In genomic region chr12:38328306-38328938, GRCh38 we compare ENCODE assay signal across 8 cellular contexts. TPM values are rescaled to one million over a fixed set of nuclear protein-coding genes. Genes with fewer than 3 reads are reported as not detected.
DNase-seq lines count a peak whose midpoint lies in the region; FAIRE-seq and TF ChIP-seq lines count a peak whose summit lies in the region.
"Not testable (repeated sequence)": the region's sequence is repeated elsewhere in the genome, so short reads cannot be mapped to it uniquely, and the experiment has no call there.

No MANE protein-coding gene starts in this region.

- not testable (repeated sequence) for H3K27ac ChIP-seq in mammary epithelial cell (ENCODE audit: insufficient read depth, low read depth, low read length); cardiac muscle cell

- H3K4me3 ChIP-seq in NB4 (ENCODE audit: low read depth, low read length); mammary epithelial cell (replicated peaks in 1 of 3; ENCODE audit: insufficient read depth in 1 of 3, low read depth in 2 of 3, low read length in 3 of 3); cardiac muscle cell: not testable (repeated sequence)

- intact Hi-C loops in mammary epithelial cell (cut with micrococcal nuclease), result loop anchor here (2.0 to 10.0 kb wide), 2 partner anchors 436 to 944 kb away; no protein-coding TSS in a partner anchor

- H3K36me3 Mint-ChIP-seq in neural crest cell (ENCODE audit: low read depth), result not testable (repeated sequence)

- DNase-seq in A172 (ENCODE audit: low spot score) (peak; percentile 57), HEK293T (ENCODE audit: extremely low spot score) (peak; percentile 3), NB4 (ENCODE audit: low read depth) (peak; percentile 39), RKO (ENCODE audit: low spot score) (peak; percentile 49), cardiac muscle cell (ENCODE audit: low read depth in 1 of 2, low spot score in 1 of 2) (peak; percentile 37 to 53)
- DNase-seq in mammary epithelial cell; neural crest cell (ENCODE audit: low read depth, low spot score): not testable (repeated sequence)

- POLR2A ChIA-PET in HEK293T (lab: Yijun Ruan, JAX), result not testable (repeated sequence)

- not testable (repeated sequence) for H3K27me3 ChIP-seq in mammary epithelial cell (ENCODE audit: insufficient read depth, low read length); cardiac muscle cell

- H3K79me2 ChIP-seq in mammary epithelial cell (ENCODE audit: insufficient read depth, low read length), result not testable (repeated sequence)

- not testable (repeated sequence) for TF ChIP-seq POLR2A in NB4 (IDR thresholded peaks at IDR 0.05; ENCODE audit: extremely low read depth, insufficient read length)

- H3K27me3 Mint-ChIP-seq in neural crest cell (ENCODE audit: low read depth), result not testable (repeated sequence)

- in situ Hi-C loops in mammary epithelial cell (cut with MboI; ENCODE audit: low sequenced_read_pairs in 2 of 2), result loop anchor here in 1 of 2 donors (25.0 kb wide), 2 partner anchors 584 to 784 kb away; partner anchors contain the start of gene CPNE8

- TF ChIP-seq CTCF in NB4 (IDR thresholded peaks at IDR 0.05; ENCODE audit: low read depth, low read length) (peak; percentile 22), mammary epithelial cell (conservative IDR thresholded peaks at IDR 0.05 in 1 of 2, IDR thresholded peaks at IDR 0.05 in 1 of 2; ENCODE audit: extremely low read depth in 1 of 2, insufficient read depth in 1 of 2, low read depth in 1 of 2, low read length in 2 of 2) (peak; percentile 32 to 43), cardiac muscle cell (IDR thresholded peaks at IDR 0.05; ENCODE audit: low read depth, low read length) (peak; percentile 46), neural crest cell (conservative IDR thresholded peaks at IDR 0.05) (peak; percentile 84)

- not testable (repeated sequence) for H3K9me3 ChIP-seq in mammary epithelial cell (replicated peaks; ENCODE audit: insufficient read depth, low read length); cardiac muscle cell (ENCODE audit: low read depth)

- not testable (repeated sequence) for H4K20me1 ChIP-seq in mammary epithelial cell (ENCODE audit: insufficient read depth, low read length)

- peak; percentile 99 for FAIRE-seq in G401.6 (lab: Jason Lieb, UNC)

- H3K4me1 Mint-ChIP-seq in neural crest cell, result not testable (repeated sequence)

- not testable (repeated sequence) for H3K27ac Mint-ChIP-seq in neural crest cell (ENCODE audit: unreplicated experiment)

- not testable (repeated sequence) for H3K9ac ChIP-seq in mammary epithelial cell (ENCODE audit: insufficient read depth, low read length)

- H3K4me2 ChIP-seq in mammary epithelial cell (ENCODE audit: insufficient read depth, low read depth, low read length), result not testable (repeated sequence)

- dilution Hi-C loops in mammary epithelial cell (cut with HindIII; ENCODE audit: low sequenced_read_pairs), result not testable (repeated sequence)

- CTCF ChIA-PET in HEK293T (lab: Yijun Ruan, JAX), result interaction anchor here (0.6 kb wide), 1 partner anchor 558 kb away, joined by 3 read pairs; no protein-coding TSS in a partner anchor
- CTCF ChIA-PET in mammary epithelial cell (lab: Charles Lee; ENCODE audit: low non-redundant PET), result not testable (repeated sequence)

- not testable (repeated sequence) for H3K4me3 Mint-ChIP-seq in neural crest cell

- not testable (repeated sequence) for BruUV-seq in mammary epithelial cell (replicated peaks; lab: Mats Ljungman, UMichigan)

- not testable (repeated sequence) for H2AFZ ChIP-seq in mammary epithelial cell (ENCODE audit: low read depth, low read length)

- H3K4me1 ChIP-seq in mammary epithelial cell (ENCODE audit: insufficient read depth, low read length); cardiac muscle cell (ENCODE audit: low read depth): not testable (repeated sequence)

- not testable (repeated sequence) for H3K9me3 Mint-ChIP-seq in neural crest cell

- not testable (repeated sequence) for H3K36me3 ChIP-seq in mammary epithelial cell (ENCODE audit: insufficient read depth, low read length); cardiac muscle cell

- WGBS in mammary epithelial cell (ENCODE audit: low coverage, missing lambda C conversion rate), result 38% methylated on average over 7 of the region's 7 CpGs

RNA-seq across cellular contexts. Expression of gene ALG10B, which starts 11.8 kb away (rescaled TPM):
- 2.8 and 3.3 TPM in 2 replicates for total RNA-seq in A172 (2014; rRNA removed; shearing (Covaris generic))
- total RNA-seq in mammary epithelial cell, result 1 to 10 TPM; 7.7 to 8.5 TPM
- 9.3 TPM for polyA plus RNA-seq in mammary epithelial cell
- polyA minus RNA-seq in mammary epithelial cell, result 7.3 TPM
- 3.9 and 5.9 TPM in 2 replicates for total RNA-seq in cardiac muscle cell
- 1.1 TPM in 2 replicates for polyA plus RNA-seq in cardiac muscle cell
- total RNA-seq in neural crest cell, result 14.2 and 17.1 TPM in 2 replicates

Comparison
In these comparisons a context has a peak if more than half of its experiments do, and no peak if none do; other contexts are left out.
1. CTCF ChIP-seq: peak in every context shown above with its lines; median percentile 84 in neural crest cell; 46 in cardiac muscle cell; 38 in mammary epithelial cell; 22 in NB4.